ENCODE assay signal across 22 cellular contexts in the genomic region with DNA sequence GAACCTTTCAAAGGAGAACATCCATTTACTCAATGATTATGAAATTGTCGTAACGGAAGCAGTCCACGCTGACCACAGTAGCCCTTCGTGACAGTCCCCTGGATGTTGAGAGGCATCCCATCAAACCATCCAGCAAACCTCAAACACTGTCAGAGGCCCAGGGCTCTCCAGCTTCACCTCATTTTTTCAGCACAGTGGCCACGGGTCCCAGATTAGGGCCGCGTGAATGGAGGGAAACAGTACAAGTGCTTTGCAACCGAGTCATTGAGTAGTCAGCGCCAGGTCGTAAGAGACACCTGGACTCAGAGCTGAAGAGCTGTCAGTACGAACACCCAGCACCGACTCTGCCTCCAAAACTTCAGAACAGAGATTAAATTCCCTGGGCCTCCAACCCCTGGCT.
A peak's percentile ranks its signal among the peaks of the same experiment; 100 is the strongest.
DNase-seq lines count a peak whose midpoint lies in the region; TF ChIP-seq lines count a peak whose summit lies in the region.
"Had no signal": no experiment of that assay in that cellular context is flagged by ENCODE, and none has a peak within 500 bp of the region (broad histone marks: within the 10 kb centered on the region; RNA-seq: fewer than 3 reads in every experiment).

No MANE protein-coding gene starts in this region.

- H2BK120ac ChIP-seq in H9 (ENCODE audit: low read depth, low read length, poor library complexity, severe bottlenecking) (no peak overlapping the region), trophoblast cell (ENCODE audit: insufficient read depth, low read length, poor library complexity) (no peak overlapping the region)

- H3K9me3 Mint-ChIP-seq in H9 (no peaks in the 10 kb centered on the region), endodermal cell (no peaks in the 10 kb centered on the region)
- H3K9me3 Mint-ChIP-seq: CD4-positive, alpha-beta T cell; CD8-positive, alpha-beta T cell had no signal

- no peak overlapping the region for H4K5ac ChIP-seq in H9 (ENCODE audit: insufficient read length, low read depth, low read length)

- no peaks in the 10 kb centered on the region for H3K27me3 ChIP-seq in H9 (ENCODE audit: insufficient read depth, low read length)
- H3K27me3 ChIP-seq in endodermal cell (ENCODE audit: control insufficient read depth, insufficient read depth, low read length, poor library complexity, severe bottlenecking): no peaks in the 10 kb centered on the region
- H3K27me3 ChIP-seq in trophoblast cell (ENCODE audit: insufficient read depth, low read length): no peaks in the 10 kb centered on the region
- H3K27me3 ChIP-seq in left ventricle myocardium inferior (ENCODE audit: low read depth): peaks cover 54% of the 10 kb centered on the region
- H3K27me3 ChIP-seq: BLaER1 treated with 17β-estradiol and CSF1 and Interleukin-3, amounts not matched to agents 10 nM and 100 nM had no signal

- H2BK12ac ChIP-seq in H9 (ENCODE audit: insufficient read length, low read depth, low read length) (no peak overlapping the region), trophoblast cell (ENCODE audit: low read length) (no peak overlapping the region)

- no CpG with 5 or more reads among the region's 12 CpGs for WGBS in H9 (ENCODE audit: extremely low coverage, insufficient read length, low lambda C conversion rate)
- 94 to 98% methylated on average over 9 to 12 of the region's 12 CpGs for WGBS in endodermal cell (ENCODE audit: insufficient coverage in 1 of 2, insufficient read length in 1 of 2), 2 experiments
- WGBS in trophoblast cell (ENCODE audit: extremely low coverage, insufficient coverage, insufficient read length): no CpG with 5 or more reads among the region's 12 CpGs

- no peak for TF ChIP-seq CTCF in H9 (conservative IDR thresholded peaks at IDR 0.05)
- TF ChIP-seq CTCF in endodermal cell (conservative IDR thresholded peaks at IDR 0.05): no peak
- TF ChIP-seq CTCF in left ventricle myocardium inferior (IDR thresholded peaks at IDR 0.05; ENCODE audit: borderline replicate concordance): no peak
- TF ChIP-seq CTCF in GM10266 (IDR thresholded peaks at IDR 0.05; ENCODE audit: control insufficient read depth, insufficient read depth, low read depth, missing control alignments): no peak

- no peaks in the 10 kb centered on the region for H3K23me2 ChIP-seq in H9 (ENCODE audit: insufficient read length, low read depth, low read length, poor library complexity, severe bottlenecking)

- H3K79me2 ChIP-seq in H9 (ENCODE audit: insufficient read depth, low read length): no peaks in the 10 kb centered on the region
- H3K79me2 ChIP-seq in trophoblast cell (ENCODE audit: control insufficient read depth, insufficient read depth, low read length, poor library complexity): no peaks in the 10 kb centered on the region

- H3K36me3 Mint-ChIP-seq in H9 (ENCODE audit: insufficient read depth in 1 of 3, low read depth in 3 of 3) (no peaks in the 10 kb centered on the region), endodermal cell (ENCODE audit: low read depth) (no peaks in the 10 kb centered on the region)
- H3K36me3 Mint-ChIP-seq: CD8-positive, alpha-beta T cell had no signal

- no peak overlapping the region for H4K12ac ChIP-seq in trophoblast cell (ENCODE audit: low read depth, low read length)

- no peak overlapping the region for H3K4me3 ChIP-seq in endodermal cell (ENCODE audit: low read length)
- H3K4me3 ChIP-seq in trophoblast cell (ENCODE audit: low read depth, low read length): peak overlapping the region; percentile 52
- no peak overlapping the region for H3K4me3 ChIP-seq in left ventricle myocardium inferior
- H3K4me3 ChIP-seq: A549; BLaER1 treated with 17β-estradiol and CSF1 and Interleukin-3, amounts not matched to agents 10 nM and 100 nM had no signal

- H2BK15ac ChIP-seq in H9 (ENCODE audit: low read depth, low read length): no peak overlapping the region

- H3K27ac ChIP-seq in H9 (ENCODE audit: insufficient read length, low read depth, low read length) (no peak overlapping the region), endodermal cell (ENCODE audit: low read depth, low read length) (no peak overlapping the region), trophoblast cell (ENCODE audit: low read depth, low read length) (no peak overlapping the region), left ventricle myocardium inferior (replicated peaks) (no peak overlapping the region)
- H3K27ac ChIP-seq: 22Rv1; A549; BLaER1 treated with 17β-estradiol and CSF1 and Interleukin-3, amounts not matched to agents 10 nM and 100 nM; C4-2B had no signal

- H2AFZ ChIP-seq in H9 (ENCODE audit: low read length): no peak overlapping the region
- no peak overlapping the region for H2AFZ ChIP-seq in trophoblast cell (ENCODE audit: insufficient read depth, low read length, poor library complexity)

- H2BK5ac ChIP-seq in H9 (ENCODE audit: insufficient read length, low read length) (no peak overlapping the region), trophoblast cell (ENCODE audit: low read depth, low read length, poor library complexity) (no peak overlapping the region)

- DNase-seq in H9: peak; percentile 13
- peak; percentile 13 for DNase-seq in endodermal cell
- no peak for DNase-seq in trophoblast cell
- DNase-seq in left ventricle myocardium inferior: no peak
- DNase-seq in GM10266 (ENCODE audit: extremely low spot score): no peak
- DNase-seq: AML-193; Caco-2; Calu3; CD4-positive, alpha-beta T cell; CD8-positive, alpha-beta T cell; DMS 273 treated with DMSO at 0.1 percent for 48 hours; DMS153; DMS53; DMS79; DND-41; EL; GDM1 had no signal

- H3T11ph ChIP-seq in H9 (ENCODE audit: low read length): no peak overlapping the region

- H2AK5ac ChIP-seq in H9 (ENCODE audit: insufficient read length, low read length): no peak overlapping the region
- H2AK5ac ChIP-seq in trophoblast cell (ENCODE audit: low read length): no peak overlapping the region

- H3K79me1 ChIP-seq in H9 (ENCODE audit: insufficient read depth, low read depth, low read length, poor library complexity, severe bottlenecking) (no peaks in the 10 kb centered on the region), trophoblast cell (ENCODE audit: low read length) (no peaks in the 10 kb centered on the region)

- H3K27me3 Mint-ChIP-seq in H9 (ENCODE audit: low read depth) (peaks cover 3% of the 10 kb centered on the region), endodermal cell (ENCODE audit: insufficient read depth) (no peaks in the 10 kb centered on the region)
- H3K27me3 Mint-ChIP-seq: B cell had no signal

- no peak overlapping the region for H3K23ac ChIP-seq in H9 (ENCODE audit: insufficient read length, low read depth, low read length)
- no peak overlapping the region for H3K23ac ChIP-seq in trophoblast cell (ENCODE audit: low read length)

- H3K9ac ChIP-seq in H9 (ENCODE audit: extremely low read depth, insufficient read length, low read length) (no peak overlapping the region), endodermal cell (ENCODE audit: extremely low read depth, low read length, poor library complexity, severe bottlenecking) (no peak overlapping the region), trophoblast cell (ENCODE audit: low read length) (no peak overlapping the region)
- H3K9ac ChIP-seq: BLaER1 treated with 17β-estradiol and CSF1 and Interleukin-3, amounts not matched to agents 10 nM and 100 nM had no signal

- H3K4me3 Mint-ChIP-seq in H9 (no peak overlapping the region), endodermal cell (no peak overlapping the region)
- H3K4me3 Mint-ChIP-seq: B cell; CD4-positive, alpha-beta T cell; CD8-positive, alpha-beta T cell had no signal

- H3K4me2 ChIP-seq in H9 (ENCODE audit: insufficient read depth, insufficient read length, low read length) (no peak overlapping the region), trophoblast cell (ENCODE audit: low read length) (no peak overlapping the region)
- H3K4me2 ChIP-seq: A549; BLaER1 treated with 17β-estradiol and CSF1 and Interleukin-3, amounts not matched to agents 10 nM and 100 nM had no signal

- no peak overlapping the region for H3K18ac ChIP-seq in H9 (ENCODE audit: insufficient read length, low read depth, low read length)
- no peak overlapping the region for H3K18ac ChIP-seq in trophoblast cell (ENCODE audit: low read length)

- H3K4me1 ChIP-seq in H9 (ENCODE audit: insufficient read depth, low read length) (no peaks in the 10 kb centered on the region), endodermal cell (ENCODE audit: control insufficient read depth, insufficient read depth, low read length) (no peaks in the 10 kb centered on the region), trophoblast cell (ENCODE audit: control insufficient read depth in 1 of 2, insufficient read depth in 2 of 2, low read length in 2 of 2) (no peaks in the 10 kb centered on the region), left ventricle myocardium inferior (no peaks in the 10 kb centered on the region)
- H3K4me1 ChIP-seq: A549; BLaER1 treated with 17β-estradiol and CSF1 and Interleukin-3, amounts not matched to agents 10 nM and 100 nM; Caco-2 had no signal

- H4K8ac ChIP-seq in H9 (replicated peaks; ENCODE audit: insufficient read length, low read depth, low read length): no peak overlapping the region
- H4K8ac ChIP-seq in trophoblast cell (ENCODE audit: low read depth, low read length): no peak overlapping the region

- H2BK20ac ChIP-seq in H9 (ENCODE audit: low read depth, low read length, poor library complexity, severe bottlenecking): no peak overlapping the region

- intact Hi-C loops in left ventricle myocardium inferior (cut with micrococcal nuclease): no loop called here

- H3K4me1 Mint-ChIP-seq in H9: peaks cover 0 to 5% of the 10 kb centered on the region in 2 experiments; a peak in 1 of 4 replicates
- H3K4me1 Mint-ChIP-seq in endodermal cell: no peaks in the 10 kb centered on the region
- H3K4me1 Mint-ChIP-seq: B cell had no signal

- H4K91ac ChIP-seq in H9 (ENCODE audit: insufficient read length, low read depth, low read length) (no peak overlapping the region), trophoblast cell (ENCODE audit: low read depth, low read length) (no peak overlapping the region)

- H3K14ac ChIP-seq in H9 (ENCODE audit: insufficient read depth, low read length): no peak overlapping the region
- H3K14ac ChIP-seq in trophoblast cell (ENCODE audit: low read length): no peak overlapping the region

- H3K36me3 ChIP-seq in endodermal cell (ENCODE audit: control insufficient read depth, insufficient read depth, low read length): no peaks in the 10 kb centered on the region
- H3K36me3 ChIP-seq in trophoblast cell (ENCODE audit: control insufficient read depth in 1 of 2, insufficient read depth in 2 of 2, low read length in 2 of 2): no peaks in the 10 kb centered on the region
- no peaks in the 10 kb centered on the region for H3K36me3 ChIP-seq in left ventricle myocardium inferior
- H3K36me3 ChIP-seq: BLaER1 treated with 17β-estradiol and CSF1 and Interleukin-3, amounts not matched to agents 10 nM and 100 nM had no signal

- H3K4ac ChIP-seq in H9 (ENCODE audit: low read depth, low read length) (no peak overlapping the region), trophoblast cell (ENCODE audit: low read depth, low read length) (no peak overlapping the region)

- no peaks in the 10 kb centered on the region for H3K9me3 ChIP-seq in H9 (ENCODE audit: control insufficient read depth, low read depth, low read length)
- H3K9me3 ChIP-seq in endodermal cell (ENCODE audit: control insufficient read depth, low read length): no peaks in the 10 kb centered on the region
- peaks cover 2% of the 10 kb centered on the region for H3K9me3 ChIP-seq in trophoblast cell (ENCODE audit: insufficient read depth, low read depth, low read length)
- no peaks in the 10 kb centered on the region for H3K9me3 ChIP-seq in left ventricle myocardium inferior (replicated peaks)
- H3K9me3 ChIP-seq: A549; BLaER1 treated with 17β-estradiol and CSF1 and Interleukin-3, amounts not matched to agents 10 nM and 100 nM; Caco-2 had no signal

- H4K20me1 ChIP-seq in H9 (ENCODE audit: control insufficient read depth, insufficient read depth, insufficient read length): no peaks in the 10 kb centered on the region
- H4K20me1 ChIP-seq: BLaER1 treated with 17β-estradiol and CSF1 and Interleukin-3, amounts not matched to agents 10 nM and 100 nM had no signal

- no peak overlapping the region for H3K56ac ChIP-seq in H9 (ENCODE audit: insufficient read length, low read depth, low read length)

- H3K27ac Mint-ChIP-seq in H9: peak overlapping the region in 1 of 3 experiments; percentile 54; a peak in 1 of 7 replicates
- H3K27ac Mint-ChIP-seq in endodermal cell: no peak overlapping the region
- H3K27ac Mint-ChIP-seq: B cell; CD4-positive, alpha-beta T cell; CD8-positive, alpha-beta T cell had no signal

Comparison
In these comparisons a context has a peak if more than half of its experiments do, and no peak if none do; other contexts are left out.
1. DNase-seq: peak in H9 (single experiment) and endodermal cell (single experiment); none in trophoblast cell (0 of 2), left ventricle myocardium inferior (single experiment) and GM10266 (single experiment).